2 cellular contexts compared by ENCODE assay signal in genomic region chr16:67100569-67101300, GRCh38.
TF ChIP-seq lines count a peak whose summit lies in the region.

No MANE protein-coding gene starts in this region.

TF ChIP-seq in HEK293, 187 proteins besides CTCF, POLR2A, EP300 and RAD21 (continued from another document):
- no peak for TF ChIP-seq GLI2 (tag by site-specific recombination; IDR thresholded peaks at IDR 0.05; ENCODE audit: borderline replicate concordance, low read depth)
- 0 out of 2 replicates have a peak, but pooled peaks have one; percentile 25 for TF ChIP-seq ZSCAN30 (tag by site-specific recombination; IDR thresholded peaks at IDR 0.05)
- TF ChIP-seq ZSCAN5A (tag by site-specific recombination; IDR thresholded peaks at IDR 0.05) = no peak
- peak; percentile 62 for TF ChIP-seq ZNF654 (tag by site-specific recombination; IDR thresholded peaks at IDR 0.05; ENCODE audit: low read depth)
- peak; percentile 51; the same call in 1 of the 2 replicates for TF ChIP-seq ZNF610 (tag by site-specific recombination; IDR thresholded peaks at IDR 0.05; ENCODE audit: borderline replicate concordance)

TF ChIP-seq in liver, 16 proteins besides CTCF, POLR2A, EP300 and RAD21 (continued from another document):
- no peak for TF ChIP-seq HNF4G (IDR thresholded peaks at IDR 0.05)
- no peak for TF ChIP-seq FOXA2 (IDR thresholded peaks at IDR 0.05)
- TF ChIP-seq JUND (IDR thresholded peaks at IDR 0.05) = no peak
- no peak for TF ChIP-seq GABPA (IDR thresholded peaks at IDR 0.05 in 1 of 2, conservative IDR thresholded peaks at IDR 0.05 in 1 of 2)
- no peak for TF ChIP-seq REST (IDR thresholded peaks at IDR 0.05)
- no peak for TF ChIP-seq RXRA (IDR thresholded peaks at IDR 0.05)
- TF ChIP-seq FOXA1 (IDR thresholded peaks at IDR 0.05) = no peak
- TF ChIP-seq HNF4A (conservative IDR thresholded peaks at IDR 0.05) = no peak
- no peak for TF ChIP-seq EGR1 (IDR thresholded peaks at IDR 0.05; ENCODE audit: low read depth in 2 of 2)
- no peak for TF ChIP-seq ZBTB33 (IDR thresholded peaks at IDR 0.05)
- no peak for TF ChIP-seq NR2F2 (IDR thresholded peaks at IDR 0.05)
- no peak for TF ChIP-seq ATF3 (IDR thresholded peaks at IDR 0.05)
- TF ChIP-seq MAX (IDR thresholded peaks at IDR 0.05) = no peak
- no peak for TF ChIP-seq TAF1 (conservative IDR thresholded peaks at IDR 0.05)
TF ChIP-seq in liver: peak in this region for 0.
